ENCODE assay signal across 12 cellular contexts in the genomic region with DNA sequence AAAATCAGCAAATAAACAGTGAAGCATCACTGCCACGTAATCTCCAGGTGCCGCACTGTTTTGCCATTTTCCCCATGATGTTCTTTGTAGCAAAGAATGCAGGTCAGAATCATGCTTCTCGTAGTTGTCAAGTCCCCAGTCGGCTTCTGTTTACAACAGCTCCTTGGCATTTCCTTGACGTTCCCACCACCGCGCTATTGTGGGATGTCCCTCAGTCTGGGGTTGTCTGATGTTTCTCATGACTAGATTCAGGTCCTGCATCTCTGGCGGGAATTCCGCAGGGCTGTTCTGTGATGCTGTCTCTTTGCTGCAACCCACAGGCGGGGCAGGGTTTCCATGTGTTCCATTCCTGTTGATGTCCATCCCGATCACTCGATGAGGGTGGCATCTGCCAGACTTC.
DNase-seq lines count a peak whose midpoint lies in the region; ATAC-seq and TF ChIP-seq lines count a peak whose summit lies in the region.
"Had no signal": no experiment of that assay in that cellular context is flagged by ENCODE, and none has a peak within 500 bp of the region (broad histone marks: within the 10 kb centered on the region; RNA-seq: fewer than 3 reads in every experiment).

No MANE protein-coding gene starts in this region.

- H3K27me3 Mint-ChIP-seq in memory B cell = peaks cover 3% of the 10 kb centered on the region
- H3K27me3 Mint-ChIP-seq: CD4-positive, alpha-beta memory T cell had no signal

- TF ChIP-seq CTCF in KMS-11 (conservative IDR thresholded peaks at IDR 0.05; ENCODE audit: low read depth, low read length) (no peak), brain microvascular endothelial cell (IDR thresholded peaks at IDR 0.05; ENCODE audit: low read depth, low read length, missing control alignments) (no peak)

- no peak overlapping the region for H3K23ac ChIP-seq in neuronal stem cell (ENCODE audit: low read depth, low read length, poor library complexity)

- no peak overlapping the region for H3K4ac ChIP-seq in neuronal stem cell (ENCODE audit: low read length)

- H3K9ac ChIP-seq in KMS-11 (no peak overlapping the region), neuronal stem cell (ENCODE audit: low read depth, low read length, poor library complexity) (no peak overlapping the region)

- ATAC-seq in memory B cell (ENCODE audit: low read depth) = no peak
- ATAC-seq in stimulated activated effector memory CD8-positive, alpha-beta T cell treated with anti-CD3 and anti-CD28 coated beads, Interleukin-12 subunit alpha, Interleukin-12 subunit beta, amount 100 ng/mL, for 72 hours = no peak

- H3K27ac ChIP-seq in KMS-11 (no peak overlapping the region), brain microvascular endothelial cell (peak overlapping the region; percentile 67), neuronal stem cell (replicated peaks; ENCODE audit: low read length) (no peak overlapping the region)

- no peak overlapping the region for H3K14ac ChIP-seq in neuronal stem cell (ENCODE audit: low read length)

- H2AK5ac ChIP-seq in neuronal stem cell (ENCODE audit: low read depth, low read length) = no peak overlapping the region

- no peaks in the 10 kb centered on the region for H3K9me3 ChIP-seq in neuronal stem cell (replicated peaks in 1 of 2; ENCODE audit: control insufficient read depth in 2 of 2, insufficient read depth in 1 of 2, low read depth in 1 of 2, low read length in 2 of 2)

- H3K36me3 ChIP-seq in KMS-11 (ENCODE audit: insufficient read depth) (no peaks in the 10 kb centered on the region), brain microvascular endothelial cell (replicated peaks) (no peaks in the 10 kb centered on the region), neuronal stem cell (replicated peaks in 1 of 2; ENCODE audit: control insufficient read depth in 2 of 2, insufficient read depth in 2 of 2, low read length in 2 of 2) (no peaks in the 10 kb centered on the region)

- H3K27me3 ChIP-seq in KMS-11 (ENCODE audit: insufficient read depth, low read depth) = no peaks in the 10 kb centered on the region
- H3K27me3 ChIP-seq in brain microvascular endothelial cell (replicated peaks) = no peaks in the 10 kb centered on the region
- H3K27me3 ChIP-seq in neuronal stem cell (ENCODE audit: control insufficient read depth in 3 of 3, insufficient read depth in 3 of 3, low read depth in 1 of 3, low read length in 3 of 3) = no peaks in the 10 kb centered on the region

- no peak overlapping the region for H2BK5ac ChIP-seq in neuronal stem cell (ENCODE audit: low read length)

- H4K8ac ChIP-seq in neuronal stem cell (ENCODE audit: low read depth, low read length) = no peak overlapping the region

- H3K27ac Mint-ChIP-seq in memory B cell = peak overlapping the region; percentile 64
- peak overlapping the region; percentile 50 for H3K27ac Mint-ChIP-seq in stimulated activated effector memory CD8-positive, alpha-beta T cell treated with anti-CD3 and anti-CD28 coated beads, Interleukin-12 subunit alpha, Interleukin-12 subunit beta, amount 100 ng/mL, for 72 hours
- H3K27ac Mint-ChIP-seq: CD4-positive, alpha-beta memory T cell had no signal

- no peaks in the 10 kb centered on the region for H3K9me3 Mint-ChIP-seq in memory B cell
- H3K9me3 Mint-ChIP-seq in stimulated activated effector memory CD8-positive, alpha-beta T cell treated with anti-CD3 and anti-CD28 coated beads, Interleukin-12 subunit alpha, Interleukin-12 subunit beta, amount 100 ng/mL, for 72 hours = no peaks in the 10 kb centered on the region

- no peaks in the 10 kb centered on the region for H4K20me1 ChIP-seq in KMS-11 (ENCODE audit: insufficient read depth)

- peak; percentile 91 for DNase-seq in brain microvascular endothelial cell
- no peak for DNase-seq in memory B cell (ENCODE audit: low spot score in 2 of 2)
- no peak for DNase-seq in stimulated activated effector memory CD8-positive, alpha-beta T cell treated with anti-CD3 and anti-CD28 coated beads, Interleukin-12 subunit alpha, Interleukin-12 subunit beta, amount 100 ng/mL, for 72 hours (ENCODE audit: low spot score in 2 of 2)
- DNase-seq in neuronal stem cell (ENCODE audit: low spot score) = no peak
- DNase-seq in SHP77 (lab: John Stamatoyannopoulos, UW) = no peak
- DNase-seq in DMS53 (lab: John Stamatoyannopoulos, UW) = no peak
- DNase-seq in KBM-7 = no peak
- DNase-seq: DMS79, NCI-H1048, NCI-H2029 treated with DMSO at 0.1 percent for 48 hours had no signal

- no peaks in the 10 kb centered on the region for H3K36me3 Mint-ChIP-seq in memory B cell
- H3K36me3 Mint-ChIP-seq in stimulated activated effector memory CD8-positive, alpha-beta T cell treated with anti-CD3 and anti-CD28 coated beads, Interleukin-12 subunit alpha, Interleukin-12 subunit beta, amount 100 ng/mL, for 72 hours = no peaks in the 10 kb centered on the region
- H3K36me3 Mint-ChIP-seq: CD4-positive, alpha-beta memory T cell had no signal

- H2BK12ac ChIP-seq in neuronal stem cell (ENCODE audit: low read length) = no peak overlapping the region

- peaks cover 2% of the 10 kb centered on the region for H3K79me1 ChIP-seq in neuronal stem cell (ENCODE audit: low read depth, low read length)

- no peak overlapping the region for H4K91ac ChIP-seq in neuronal stem cell (ENCODE audit: low read depth, low read length, poor library complexity)

- H2AFZ ChIP-seq in KMS-11 (ENCODE audit: low read depth) (no peak overlapping the region), neuronal stem cell (ENCODE audit: low read length) (no peak overlapping the region)

- in situ Hi-C loops in brain microvascular endothelial cell (cut with HindIII; ENCODE audit: low pct_ligation_motif_present, low sequenced_read_pairs) = no loop called here
- in situ Hi-C loops in KBM-7 (cut with MboI; ENCODE audit: low pct_unique_long_range_greater_than_20kb, low sequenced_read_pairs) = loop anchor here (10.0 kb wide), 1 partner anchor 887 kb away; no protein-coding TSS in a partner anchor

- no CpG with 5 or more reads among the region's 12 CpGs for WGBS in neuronal stem cell (ENCODE audit: extremely low coverage in 2 of 2, insufficient read length in 2 of 2, insufficient replicate concordance in 1 of 2), 2 donors

- H2BK15ac ChIP-seq in neuronal stem cell (ENCODE audit: low read length) = no peak overlapping the region

- H2BK120ac ChIP-seq in neuronal stem cell (ENCODE audit: low read depth, low read length) = no peak overlapping the region

- H3K4me1 Mint-ChIP-seq in memory B cell = peaks cover 23% of the 10 kb centered on the region
- peaks cover 11% of the 10 kb centered on the region for H3K4me1 Mint-ChIP-seq in stimulated activated effector memory CD8-positive, alpha-beta T cell treated with anti-CD3 and anti-CD28 coated beads, Interleukin-12 subunit alpha, Interleukin-12 subunit beta, amount 100 ng/mL, for 72 hours

- H3K4me3 Mint-ChIP-seq in memory B cell = peak overlapping the region; percentile 33
- H3K4me3 Mint-ChIP-seq in stimulated activated effector memory CD8-positive, alpha-beta T cell treated with anti-CD3 and anti-CD28 coated beads, Interleukin-12 subunit alpha, Interleukin-12 subunit beta, amount 100 ng/mL, for 72 hours = no peak overlapping the region
- H3K4me3 Mint-ChIP-seq: CD4-positive, alpha-beta memory T cell had no signal

- no peak overlapping the region for H3K4me3 ChIP-seq in KMS-11 (IDR thresholded peaks at IDR 0.05; ENCODE audit: insufficient read depth, low read depth, low read length)
- H3K4me3 ChIP-seq in brain microvascular endothelial cell (ENCODE audit: low read depth, low read length) = no peak overlapping the region
- no peak overlapping the region for H3K4me3 ChIP-seq in neuronal stem cell (ENCODE audit: low read length in 2 of 2)

- no peak overlapping the region for H3K18ac ChIP-seq in neuronal stem cell (ENCODE audit: low read length)

- H3K79me2 ChIP-seq in KMS-11 (ENCODE audit: insufficient read depth, low read depth) = no peaks in the 10 kb centered on the region

- H3K4me1 ChIP-seq in KMS-11 (ENCODE audit: low read depth, poor library complexity, severe bottlenecking) = peaks cover 22% of the 10 kb centered on the region
- H3K4me1 ChIP-seq in neuronal stem cell (ENCODE audit: control insufficient read depth in 2 of 2, insufficient read depth in 1 of 2, low read depth in 1 of 2, low read length in 2 of 2) = peaks cover 2 to 6% of the 10 kb centered on the region in 2 donors

- 0 out of 2 replicates have a peak overlapping the region, but pooled peaks have one; percentile 61 for H3K4me2 ChIP-seq in KMS-11
- no peak overlapping the region for H3K4me2 ChIP-seq in neuronal stem cell (ENCODE audit: insufficient read depth, low read length, poor library complexity, severe bottlenecking)
